ENCODE assay signal across 10 cellular contexts in genomic region chr3:59451800-59452741, GRCh38.
DNase-seq lines count a peak whose midpoint lies in the region; ATAC-seq, FAIRE-seq and TF ChIP-seq lines count a peak whose summit lies in the region.
"Had no signal": no experiment of that assay in that cellular context is flagged by ENCODE, and none has a peak within 500 bp of the region (broad histone marks: within the 10 kb centered on the region; RNA-seq: fewer than 3 reads in every experiment).

No MANE protein-coding gene starts in this region.

- peak overlapping the region; percentile 46 for H2AFZ ChIP-seq in keratinocyte (ENCODE audit: control insufficient read depth, low read length)

- H3K9me1 ChIP-seq in keratinocyte (ENCODE audit: control insufficient read depth, extremely low read depth, insufficient read depth, low read length), result no peaks in the 10 kb centered on the region

- H3K4me3 Mint-ChIP-seq in CD8-positive, alpha-beta T cell, result peak overlapping the region; percentile 72
- H3K4me3 Mint-ChIP-seq in T-helper 1 cell treated with Interleukin-12 subunit alpha and Interleukin-12 subunit beta and Interleukin-4 antibody, amounts not matched to agents 30 μg/mL and 1 μg/mL, for 36 hours, result peak overlapping the region; percentile 75
- no peak overlapping the region for H3K4me3 Mint-ChIP-seq in endodermal cell

- TF ChIP-seq CTCF in CD8-positive, alpha-beta T cell (IDR thresholded peaks at IDR 0.05), result no peak
- no peak for TF ChIP-seq CTCF in keratinocyte (optimal IDR thresholded peaks at IDR 0.05 in 1 of 3, IDR thresholded peaks at IDR 0.05 in 1 of 3, conservative IDR thresholded peaks at IDR 0.05 in 1 of 3; ENCODE audit: extremely low read depth in 1 of 3, insufficient read depth in 2 of 3, low read length in 3 of 3)
- no peak for TF ChIP-seq CTCF in endodermal cell (conservative IDR thresholded peaks at IDR 0.05)

- H3K9ac ChIP-seq in keratinocyte (ENCODE audit: control insufficient read depth, extremely low read depth, insufficient read depth, low read length), result peak overlapping the region; percentile 35
- no peak overlapping the region for H3K9ac ChIP-seq in endodermal cell (ENCODE audit: extremely low read depth, low read length, poor library complexity, severe bottlenecking)

- H3K4me1 Mint-ChIP-seq in CD8-positive, alpha-beta T cell (ENCODE audit: low read depth), result peaks cover 74% of the 10 kb centered on the region
- H3K4me1 Mint-ChIP-seq in T-helper 1 cell treated with Interleukin-12 subunit alpha and Interleukin-12 subunit beta and Interleukin-4 antibody, amounts not matched to agents 30 μg/mL and 1 μg/mL, for 36 hours (ENCODE audit: low read depth), result peaks cover 66% of the 10 kb centered on the region
- H3K4me1 Mint-ChIP-seq in endodermal cell, result peaks cover 34% of the 10 kb centered on the region

- dilution Hi-C loops in keratinocyte (cut with MboI; ENCODE audit: extremely low pct_ligation_motif_present, low sequenced_read_pairs), result no loop called here

- no peaks in the 10 kb centered on the region for H3K9me3 ChIP-seq in CD8-positive, alpha-beta T cell (ENCODE audit: low read length)
- H3K9me3 ChIP-seq in keratinocyte (ENCODE audit: control insufficient read depth, low read depth, low read length) (no peaks in the 10 kb centered on the region), endodermal cell (ENCODE audit: control insufficient read depth, low read length) (no peaks in the 10 kb centered on the region)

- peak; percentile 81 for FAIRE-seq in keratinocyte (lab: Jason Lieb, UNC)

- H3K9me3 Mint-ChIP-seq in CD8-positive, alpha-beta T cell, result peaks cover 3% of the 10 kb centered on the region
- peaks cover 12% of the 10 kb centered on the region for H3K9me3 Mint-ChIP-seq in T-helper 1 cell treated with Interleukin-12 subunit alpha and Interleukin-12 subunit beta and Interleukin-4 antibody, amounts not matched to agents 30 μg/mL and 1 μg/mL, for 36 hours
- no peaks in the 10 kb centered on the region for H3K9me3 Mint-ChIP-seq in endodermal cell

- intact Hi-C loops in CD8-positive, alpha-beta T cell (cut with DNase I, micrococcal nuclease), result loop anchor here in 1 of 2 experiments (1.0 to 5.0 kb wide), 5 partner anchors 17 to 1800 kb away; partner anchors contain the start of gene FHIT

- 94 to 98% methylated on average over 6 to 7 of the region's 7 CpGs for WGBS in endodermal cell (ENCODE audit: insufficient coverage in 1 of 2, insufficient read length in 1 of 2), 2 experiments

- H3K36me3 ChIP-seq in CD8-positive, alpha-beta T cell (ENCODE audit: insufficient read depth, low read length), result no peaks in the 10 kb centered on the region
- no peaks in the 10 kb centered on the region for H3K36me3 ChIP-seq in keratinocyte (ENCODE audit: control insufficient read depth in 2 of 2, extremely low read depth in 1 of 2, insufficient read depth in 2 of 2, low read length in 2 of 2)
- H3K36me3 ChIP-seq in endodermal cell (ENCODE audit: control insufficient read depth, insufficient read depth, low read length), result no peaks in the 10 kb centered on the region

- CTCF ChIA-PET in CD8-positive, alpha-beta T cell (lab: Charles Lee), result interaction anchor here (1.0 to 1.2 kb wide), 3 partner anchors 58 to 123 kb away, joined by 3 read pairs; no protein-coding TSS in a partner anchor
- CTCF ChIA-PET in HEK293T (lab: Yijun Ruan, JAX), result no interaction called here

- H3K27me3 Mint-ChIP-seq in CD8-positive, alpha-beta T cell (ENCODE audit: low read depth), result no peaks in the 10 kb centered on the region
- no peaks in the 10 kb centered on the region for H3K27me3 Mint-ChIP-seq in T-helper 1 cell treated with Interleukin-12 subunit alpha and Interleukin-12 subunit beta and Interleukin-4 antibody, amounts not matched to agents 30 μg/mL and 1 μg/mL, for 36 hours (ENCODE audit: low read depth)
- H3K27me3 Mint-ChIP-seq in endodermal cell (ENCODE audit: insufficient read depth), result peaks cover 3% of the 10 kb centered on the region

- ATAC-seq in CD8-positive, alpha-beta T cell, result no peak
- ATAC-seq in GM21381 (IDR thresholded peaks at IDR 0.05; ENCODE audit: unreplicated experiment) (peak; percentile 5), HG02588 (IDR thresholded peaks at IDR 0.05; ENCODE audit: unreplicated experiment) (no peak)

- H3K27ac Mint-ChIP-seq in CD8-positive, alpha-beta T cell, result peak overlapping the region; percentile 96
- peak overlapping the region; percentile 96 for H3K27ac Mint-ChIP-seq in T-helper 1 cell treated with Interleukin-12 subunit alpha and Interleukin-12 subunit beta and Interleukin-4 antibody, amounts not matched to agents 30 μg/mL and 1 μg/mL, for 36 hours
- no peak overlapping the region for H3K27ac Mint-ChIP-seq in endodermal cell

- H3K4me1 ChIP-seq in CD8-positive, alpha-beta T cell (ENCODE audit: insufficient read depth, low read length), result peaks cover 56% of the 10 kb centered on the region
- peaks cover 33% of the 10 kb centered on the region for H3K4me1 ChIP-seq in keratinocyte (ENCODE audit: control insufficient read depth, extremely low read depth, insufficient read depth, low read length)
- H3K4me1 ChIP-seq in endodermal cell (ENCODE audit: control insufficient read depth, insufficient read depth, low read length), result peaks cover 18% of the 10 kb centered on the region

- peak in 1 of 7 experiments; percentile 55 for DNase-seq in CD8-positive, alpha-beta T cell
- DNase-seq in keratinocyte (ENCODE audit: low read depth, low spot score) (no peak), substantia nigra (lab: John Stamatoyannopoulos, UW) (no peak), HEK293T (ENCODE audit: extremely low spot score) (no peak), endodermal cell (no peak)
- DNase-seq: right cardiac atrium, SHP77 had no signal

- H3K4me2 ChIP-seq in keratinocyte (ENCODE audit: control insufficient read depth, extremely low read depth, insufficient read depth, low read depth, low read length), result peak overlapping the region; percentile 43

- peaks cover 4% of the 10 kb centered on the region for H3K36me3 Mint-ChIP-seq in CD8-positive, alpha-beta T cell
- peaks cover 19% of the 10 kb centered on the region for H3K36me3 Mint-ChIP-seq in T-helper 1 cell treated with Interleukin-12 subunit alpha and Interleukin-12 subunit beta and Interleukin-4 antibody, amounts not matched to agents 30 μg/mL and 1 μg/mL, for 36 hours (ENCODE audit: low read depth)
- H3K36me3 Mint-ChIP-seq in endodermal cell (ENCODE audit: low read depth), result no peaks in the 10 kb centered on the region

- H4K20me1 ChIP-seq in keratinocyte (ENCODE audit: control insufficient read depth, extremely low read depth, insufficient read depth, low read length), result no peaks in the 10 kb centered on the region

- no peaks in the 10 kb centered on the region for H3K27me3 ChIP-seq in CD8-positive, alpha-beta T cell (ENCODE audit: insufficient read depth, low read length)
- H3K27me3 ChIP-seq in keratinocyte (ENCODE audit: control insufficient read depth, extremely low read depth, insufficient read depth, low read length), result no peaks in the 10 kb centered on the region
- no peaks in the 10 kb centered on the region for H3K27me3 ChIP-seq in endodermal cell (ENCODE audit: control insufficient read depth, insufficient read depth, low read length, poor library complexity, severe bottlenecking)

- H3K27ac ChIP-seq in CD8-positive, alpha-beta T cell (ENCODE audit: low read depth, low read length), result peak overlapping the region; percentile 73
- peak overlapping the region; percentile 66 for H3K27ac ChIP-seq in keratinocyte (ENCODE audit: control insufficient read depth, insufficient read depth, low read length)
- no peak overlapping the region for H3K27ac ChIP-seq in substantia nigra (ENCODE audit: low read depth, low read length, poor library complexity, severe bottlenecking)
- no peak overlapping the region for H3K27ac ChIP-seq in endodermal cell (ENCODE audit: low read depth, low read length)

- H3K4me3 ChIP-seq in CD8-positive, alpha-beta T cell (ENCODE audit: low read depth, low read length), result peak overlapping the region; percentile 22
- H3K4me3 ChIP-seq in keratinocyte (ENCODE audit: control insufficient read depth in 2 of 3, extremely low read depth in 1 of 3, insufficient read depth in 2 of 3, low read depth in 1 of 3, low read length in 3 of 3) (peak overlapping the region in 1 of 3 experiments; percentile 3), endodermal cell (ENCODE audit: low read length) (no peak overlapping the region)

- POLR2A ChIA-PET in CD8-positive, alpha-beta T cell (lab: Charles Lee), result interaction anchor here (1.0 to 1.9 kb wide), 3 partner anchors 9 to 35 kb away, joined by 3 to 5 read pairs (median 4); no protein-coding TSS in a partner anchor
- POLR2A ChIA-PET in HEK293T (lab: Yijun Ruan, JAX), result no interaction called here

- H3K79me2 ChIP-seq in keratinocyte (ENCODE audit: control insufficient read depth, insufficient read depth, low read length), result no peaks in the 10 kb centered on the region

TF ChIP-seq in HEK293T, 16 proteins besides CTCF, POLR2A, EP300 and RAD21:
- TF ChIP-seq CTBP1 (IDR thresholded peaks at IDR 0.05; ENCODE audit: borderline replicate concordance) (no peak), NFRKB (IDR thresholded peaks at IDR 0.05) (no peak), FOXA1 (IDR thresholded peaks at IDR 0.05) (no peak)
TF ChIP-seq in HEK293T: peak in this region for 0.

Comparison
In these comparisons a context has a peak if more than half of its experiments do, and no peak if none do; other contexts are left out.
1. H3K27ac ChIP-seq: peak in CD8-positive, alpha-beta T cell (single experiment) and keratinocyte (single experiment); none in substantia nigra (single experiment) and endodermal cell (single experiment).